In the genomic region with DNA sequence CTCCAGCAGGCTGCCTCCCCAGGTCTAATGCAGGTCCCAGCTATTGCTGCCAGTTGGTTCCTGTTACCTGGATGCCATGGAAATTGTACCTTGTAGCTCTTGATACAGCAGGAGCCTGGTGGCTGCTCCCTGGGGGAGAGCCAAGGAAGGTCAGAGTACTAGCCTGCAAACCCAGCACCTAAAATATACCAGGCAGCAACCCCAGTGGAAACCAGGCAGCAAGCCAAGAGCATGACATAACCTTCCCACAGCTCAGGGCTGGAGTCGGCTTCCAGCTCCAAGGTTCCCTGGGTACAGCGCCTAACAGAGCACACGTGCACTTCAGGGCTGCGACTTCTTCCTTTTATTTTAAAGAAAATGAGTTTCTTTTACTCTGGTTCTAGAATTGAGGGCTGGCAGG, we compare ENCODE assay signal across 12 cellular contexts. TPM values are rescaled to one million over a fixed set of nuclear protein-coding genes. Genes with fewer than 3 reads are reported as not detected.
DNase-seq lines count a peak whose midpoint lies in the region; ATAC-seq and TF ChIP-seq lines count a peak whose summit lies in the region.
"Had no signal": no experiment of that assay in that cellular context is flagged by ENCODE, and none has a peak within 500 bp of the region (broad histone marks: within the 10 kb centered on the region; RNA-seq: fewer than 3 reads in every experiment).

No MANE protein-coding gene starts in this region.

- intact Hi-C loops in activated CD8-positive, alpha-beta T cell treated with anti-CD3 and anti-CD28 coated beads for 36 hours (cut with micrococcal nuclease) = no loop called here

- no peaks in the 10 kb centered on the region for H3K9me3 Mint-ChIP-seq in activated CD8-positive, alpha-beta T cell treated with anti-CD3 and anti-CD28 coated beads for 36 hours
- H3K9me3 Mint-ChIP-seq: effector memory CD8-positive, alpha-beta T cell had no signal

- H3K27ac Mint-ChIP-seq in activated CD8-positive, alpha-beta T cell treated with anti-CD3 and anti-CD28 coated beads for 36 hours = no peak overlapping the region
- H3K27ac Mint-ChIP-seq: effector memory CD8-positive, alpha-beta T cell; type B pancreatic cell had no signal

- H3K4me1 Mint-ChIP-seq in activated CD8-positive, alpha-beta T cell treated with anti-CD3 and anti-CD28 coated beads for 36 hours (ENCODE audit: low read depth) = no peaks in the 10 kb centered on the region

- DNase-seq in COR-L47 (lab: John Stamatoyannopoulos, UW) (peak; percentile 85), NCI-H2171 treated with DMSO at 0.1 percent for 48 hours (lab: John Stamatoyannopoulos, UW) (peak; percentile 82), dermis blood vessel endothelial cell (peak; percentile 1), mucosa of gallbladder (ENCODE audit: low spot score) (peak; percentile 80), HEK293T (ENCODE audit: extremely low spot score) (no peak)
- DNase-seq in activated CD8-positive, alpha-beta memory T cell treated with anti-CD3 and anti-CD28 coated beads, Interleukin-2, amount 50 U/mL, for 4 hours = no peak
- DNase-seq in activated CD8-positive, alpha-beta T cell treated with anti-CD3 and anti-CD28 coated beads for 36 hours = no peak
- DNase-seq: effector memory CD8-positive, alpha-beta T cell had no signal

- H3K4me3 Mint-ChIP-seq in activated CD8-positive, alpha-beta T cell treated with anti-CD3 and anti-CD28 coated beads for 36 hours = no peak overlapping the region
- H3K4me3 Mint-ChIP-seq: effector memory CD8-positive, alpha-beta T cell; type B pancreatic cell had no signal

- H3K36me3 Mint-ChIP-seq in activated CD8-positive, alpha-beta T cell treated with anti-CD3 and anti-CD28 coated beads for 36 hours (ENCODE audit: low read depth) = no peaks in the 10 kb centered on the region
- H3K36me3 Mint-ChIP-seq: type B pancreatic cell had no signal

- peaks cover 5% of the 10 kb centered on the region for H3K27me3 Mint-ChIP-seq in activated CD8-positive, alpha-beta T cell treated with anti-CD3 and anti-CD28 coated beads for 36 hours

- no peak for TF ChIP-seq CTCF in activated CD8-positive, alpha-beta T cell treated with anti-CD3 and anti-CD28 coated beads for 36 hours (IDR thresholded peaks at IDR 0.05)

- POLR2A ChIA-PET in HEK293T (lab: Yijun Ruan, JAX) = interaction anchor here (1.1 kb wide), 1 partner anchor 22 kb away, joined by 3 read pairs; no protein-coding TSS in a partner anchor
- POLR2A ChIA-PET in activated CD8-positive, alpha-beta T cell treated with anti-CD3 and anti-CD28 coated beads for 36 hours (lab: Charles Lee) = no interaction called here

- no peak for ATAC-seq in activated CD8-positive, alpha-beta T cell treated with anti-CD3 and anti-CD28 coated beads for 36 hours
- ATAC-seq in GM21576 (IDR thresholded peaks at IDR 0.05; ENCODE audit: unreplicated experiment) = no peak
- ATAC-seq: activated CD4-positive, CD25-positive, alpha-beta regulatory T cell treated with anti-CD3 and anti-CD28 coated beads, Interleukin-2, amount 50 U/mL, for 24 hours; effector memory CD8-positive, alpha-beta T cell had no signal

- CTCF ChIA-PET in HEK293T (lab: Yijun Ruan, JAX) = interaction anchor here (1.0 kb wide), 1 partner anchor 11 kb away, joined by 3 read pairs; no protein-coding TSS in a partner anchor
- CTCF ChIA-PET in activated CD8-positive, alpha-beta T cell treated with anti-CD3 and anti-CD28 coated beads for 36 hours (lab: Charles Lee) = interaction anchor here (1.0 kb wide), 1 partner anchor 133 kb away, joined by 3 read pairs; no protein-coding TSS in a partner anchor

TF ChIP-seq in HEK293T, 16 proteins besides CTCF, POLR2A, EP300 and RAD21:
- no peak for TF ChIP-seq ARNT (IDR thresholded peaks at IDR 0.05)
- TF ChIP-seq CTBP1 (IDR thresholded peaks at IDR 0.05; ENCODE audit: borderline replicate concordance) = no peak
- TF ChIP-seq LEF1 (IDR thresholded peaks at IDR 0.05; ENCODE audit: borderline replicate concordance) = no peak
- no peak for TF ChIP-seq SUZ12 (IDR thresholded peaks at IDR 0.05)
- TF ChIP-seq BHLHE40 (IDR thresholded peaks at IDR 0.05; ENCODE audit: borderline replicate concordance) = no peak
- no peak for TF ChIP-seq ZNF384 (IDR thresholded peaks at IDR 0.05)
- TF ChIP-seq FOXK2 (IDR thresholded peaks at IDR 0.05) = no peak
- no peak for TF ChIP-seq FOXA1 (IDR thresholded peaks at IDR 0.05)
- TF ChIP-seq FOXM1 (IDR thresholded peaks at IDR 0.05; ENCODE audit: borderline replicate concordance) = no peak
- no peak for TF ChIP-seq PKNOX1 (IDR thresholded peaks at IDR 0.05)
- no peak for TF ChIP-seq NFRKB (IDR thresholded peaks at IDR 0.05)
- TF ChIP-seq ELF4 (IDR thresholded peaks at IDR 0.05) = no peak

RNA-seq across cellular contexts. Expression of gene TNP1, which starts 30.3 kb away (rescaled TPM):
- total RNA-seq in dermis blood vessel endothelial cell (not detected in 2 replicates), mucosa of gallbladder (not detected)
- not detected for total RNA-seq in activated CD8-positive, alpha-beta T cell treated with anti-CD3 and anti-CD28 coated beads for 36 hours
- total RNA-seq: osteoblast had no signal

Comparison
In these comparisons a context has a peak if more than half of its experiments do, and no peak if none do; other contexts are left out.
1. DNase-seq: peak in COR-L47 (single experiment), NCI-H2171 treated with DMSO at 0.1 percent for 48 hours (single experiment), dermis blood vessel endothelial cell (single experiment) and mucosa of gallbladder (single experiment); none in activated CD8-positive, alpha-beta memory T cell treated with anti-CD3 and anti-CD28 coated beads, Interleukin-2, amount 50 U/mL, for 4 hours (single experiment), HEK293T (single experiment) and activated CD8-positive, alpha-beta T cell treated with anti-CD3 and anti-CD28 coated beads for 36 hours (single experiment).